ENCODE assay signal across 30 cellular contexts in genomic region chr3:129913618-129914017, GRCh38.
"Had no signal": no experiment of that assay in that cellular context is flagged by ENCODE, and none has a peak within 500 bp of the region (broad histone marks: within the 10 kb centered on the region; RNA-seq: fewer than 3 reads in every experiment).

No MANE protein-coding gene starts in this region.

- ATAC-seq: activated CD4-positive, alpha-beta T cell treated with anti-CD3 and anti-CD28 coated beads for 36 hours; activated CD8-positive, alpha-beta memory T cell treated with anti-CD3 and anti-CD28 coated beads, Interleukin-2, amount 10 ng/mL, durations not matched to agents 7 days and 5 days; activated CD8-positive, alpha-beta T cell treated with anti-CD3 and anti-CD28 coated beads, Interleukin-2, amount 10 ng/mL, durations not matched to agents 7 days and 5 days; activated naive CD8-positive, alpha-beta T cell treated with anti-CD3 and anti-CD28 coated beads, Interleukin-2, amount 50 U/mL, for 24 hours; body of pancreas; gastroesophageal sphincter; heart right ventricle had no signal

- H3K27ac Mint-ChIP-seq: activated CD4-positive, alpha-beta memory T cell treated with anti-CD3 and anti-CD28 coated beads for 36 hours; activated CD4-positive, alpha-beta T cell treated with anti-CD3 and anti-CD28 coated beads for 36 hours; activated CD4-positive, alpha-beta T cell treated with anti-CD3 and anti-CD28 coated beads, Interleukin-2, amount 10 ng/mL, durations not matched to agents 24 days and 14 days; activated CD8-positive, alpha-beta memory T cell treated with anti-CD3 and anti-CD28 coated beads, Interleukin-2, amount 10 ng/mL, durations not matched to agents 7 days and 5 days; activated CD8-positive, alpha-beta T cell treated with anti-CD3 and anti-CD28 coated beads, Interleukin-2, amount 10 ng/mL, durations not matched to agents 7 days and 5 days; activated naive CD4-positive, alpha-beta T cell treated with anti-CD3 and anti-CD28 coated beads for 36 hours; activated naive CD4-positive, alpha-beta T cell treated with anti-CD3 and anti-CD28 coated beads, Interleukin-2, amount 50 U/mL, for 24 hours; activated naive CD8-positive, alpha-beta T cell treated with anti-CD3 and anti-CD28 coated beads for 36 hours; activated naive CD8-positive, alpha-beta T cell treated with anti-CD3 and anti-CD28 coated beads, Interleukin-2, amount 50 U/mL, for 24 hours; activated T-helper 1 cell treated with anti-CD3 and anti-CD28 coated beads, Interleukin-12 subunit alpha, Interleukin-12 subunit beta, Interleukin-2, Interleukin-4 antibody, amounts not matched to agents 30 ng/mL and 10 ng/mL and 1 ng/mL, durations not matched to agents 14 hours and 24 hours and 36 hours; activated T-helper 2 cell treated with anti-CD3 and anti-CD28 coated beads, Interferon-gamma antibody, Interleukin-2, Interleukin-4, amounts not matched to agents 10 μg/mL and 5 μg/mL and 100 μg/mL, durations not matched to agents 14 hours and 24 hours and 36 hours had no signal

- H3K4me1 Mint-ChIP-seq: activated CD4-positive, alpha-beta T cell treated with anti-CD3 and anti-CD28 coated beads for 36 hours; activated CD4-positive, alpha-beta T cell treated with anti-CD3 and anti-CD28 coated beads, Interleukin-2, amount 10 ng/mL, durations not matched to agents 24 days and 14 days; activated CD8-positive, alpha-beta memory T cell treated with anti-CD3 and anti-CD28 coated beads, Interleukin-2, amount 10 ng/mL, durations not matched to agents 7 days and 5 days; activated naive CD4-positive, alpha-beta T cell treated with anti-CD3 and anti-CD28 coated beads, Interleukin-2, amount 50 U/mL, for 24 hours; activated naive CD8-positive, alpha-beta T cell treated with anti-CD3 and anti-CD28 coated beads for 36 hours; activated naive CD8-positive, alpha-beta T cell treated with anti-CD3 and anti-CD28 coated beads, Interleukin-2, amount 50 U/mL, for 24 hours had no signal

- H3K27me3 Mint-ChIP-seq: activated CD4-positive, alpha-beta memory T cell treated with anti-CD3 and anti-CD28 coated beads for 36 hours; activated CD4-positive, alpha-beta T cell treated with anti-CD3 and anti-CD28 coated beads, Interleukin-2, amount 10 ng/mL, durations not matched to agents 24 days and 14 days; activated CD8-positive, alpha-beta memory T cell treated with anti-CD3 and anti-CD28 coated beads, Interleukin-2, amount 10 ng/mL, durations not matched to agents 7 days and 5 days; activated naive CD4-positive, alpha-beta T cell treated with anti-CD3 and anti-CD28 coated beads, Interleukin-2, amount 50 U/mL, for 24 hours; activated naive CD8-positive, alpha-beta T cell treated with anti-CD3 and anti-CD28 coated beads for 36 hours; activated naive CD8-positive, alpha-beta T cell treated with anti-CD3 and anti-CD28 coated beads, Interleukin-2, amount 50 U/mL, for 24 hours had no signal

- H3K4me3 Mint-ChIP-seq: activated CD4-positive, alpha-beta memory T cell treated with anti-CD3 and anti-CD28 coated beads for 36 hours; activated CD4-positive, alpha-beta T cell treated with anti-CD3 and anti-CD28 coated beads for 36 hours; activated CD4-positive, alpha-beta T cell treated with anti-CD3 and anti-CD28 coated beads, Interleukin-2, amount 10 ng/mL, durations not matched to agents 24 days and 14 days; activated CD8-positive, alpha-beta memory T cell treated with anti-CD3 and anti-CD28 coated beads, Interleukin-2, amount 10 ng/mL, durations not matched to agents 7 days and 5 days; activated CD8-positive, alpha-beta T cell treated with anti-CD3 and anti-CD28 coated beads, Interleukin-2, amount 10 ng/mL, durations not matched to agents 7 days and 5 days; activated naive CD4-positive, alpha-beta T cell treated with anti-CD3 and anti-CD28 coated beads for 36 hours; activated naive CD4-positive, alpha-beta T cell treated with anti-CD3 and anti-CD28 coated beads, Interleukin-2, amount 50 U/mL, for 24 hours; activated naive CD8-positive, alpha-beta T cell treated with anti-CD3 and anti-CD28 coated beads for 36 hours; activated naive CD8-positive, alpha-beta T cell treated with anti-CD3 and anti-CD28 coated beads, Interleukin-2, amount 50 U/mL, for 24 hours; activated T-helper 1 cell treated with anti-CD3 and anti-CD28 coated beads, Interleukin-12 subunit alpha, Interleukin-12 subunit beta, Interleukin-2, Interleukin-4 antibody, amounts not matched to agents 30 ng/mL and 10 ng/mL and 1 ng/mL, durations not matched to agents 14 hours and 24 hours and 36 hours had no signal

- DNase-seq: activated CD4-positive, alpha-beta memory T cell treated with anti-CD3 and anti-CD28 coated beads for 36 hours; activated CD4-positive, alpha-beta T cell treated with anti-CD3 and anti-CD28 coated beads for 36 hours; activated CD4-positive, alpha-beta T cell treated with anti-CD3 and anti-CD28 coated beads, Interleukin-2, amount 10 ng/mL, durations not matched to agents 24 days and 14 days; activated CD4-positive, CD25-positive, alpha-beta regulatory T cell; activated CD4-positive, CD25-positive, alpha-beta regulatory T cell treated with anti-CD3 and anti-CD28 coated beads, Interleukin-2, amount 50 U/mL, for 72 hours; activated CD8-positive, alpha-beta memory T cell treated with anti-CD3 and anti-CD28 coated beads, Interleukin-2, amount 10 ng/mL, durations not matched to agents 7 days and 5 days; activated CD8-positive, alpha-beta memory T cell treated with anti-CD3 and anti-CD28 coated beads, Interleukin-2, amount 50 U/mL, for 4 hours; activated CD8-positive, alpha-beta T cell treated with anti-CD3 and anti-CD28 coated beads, Interleukin-2, amount 10 ng/mL, durations not matched to agents 7 days and 5 days; activated effector memory CD4-positive, alpha-beta T cell treated with anti-CD3 and anti-CD28 coated beads, Interleukin-2, amount 50 U/mL, for 16 hours; activated naive CD4-positive, alpha-beta T cell treated with anti-CD3 and anti-CD28 coated beads for 36 hours; activated naive CD8-positive, alpha-beta T cell treated with anti-CD3 and anti-CD28 coated beads for 36 hours; activated naive CD8-positive, alpha-beta T cell treated with anti-CD3 and anti-CD28 coated beads, Interleukin-2, amount 50 U/mL, for 24 hours; activated T-cell treated with anti-CD3 and anti-CD28 coated beads, Interleukin-2, amount 50 U/mL, for 1 hour; activated T-cell treated with anti-CD3 and anti-CD28 coated beads, Interleukin-2, amount 50 U/mL, for 48 hours; adrenal gland; amygdala; aorta; body of pancreas; caudate nucleus; cortex of kidney; dermis blood vessel endothelial cell; effector CD4-positive, alpha-beta T cell; esophagus squamous epithelium; foreskin melanocyte; heart right ventricle; T-helper 2 cell had no signal
